ENCODE assay signal across 1 cellular context in genomic region chr10:100567826-100568225, GRCh38.
TF ChIP-seq lines count a peak whose summit lies in the region.

No MANE protein-coding gene starts in this region.

TF ChIP-seq in H1, 55 proteins besides CTCF, POLR2A, EP300 and RAD21:
- TF ChIP-seq BACH1 (IDR thresholded peaks at IDR 0.05; ENCODE audit: low read length) (no peak), SIN3A (conservative IDR thresholded peaks at IDR 0.05 in 1 of 2, IDR thresholded peaks at IDR 0.05 in 1 of 2; ENCODE audit: low read depth in 1 of 2, low read length in 2 of 2) (no peak), ATF3 (IDR thresholded peaks at IDR 0.05; ENCODE audit: insufficient read depth, low read depth, low read length) (no peak), CTBP2 (IDR thresholded peaks at IDR 0.05; ENCODE audit: borderline replicate concordance, insufficient read depth, insufficient read length, low read length) (no peak), KDM1A (IDR thresholded peaks at IDR 0.05; ENCODE audit: borderline replicate concordance, low read length) (no peak)
